8 cellular contexts compared by ENCODE assay signal in the genomic region with DNA sequence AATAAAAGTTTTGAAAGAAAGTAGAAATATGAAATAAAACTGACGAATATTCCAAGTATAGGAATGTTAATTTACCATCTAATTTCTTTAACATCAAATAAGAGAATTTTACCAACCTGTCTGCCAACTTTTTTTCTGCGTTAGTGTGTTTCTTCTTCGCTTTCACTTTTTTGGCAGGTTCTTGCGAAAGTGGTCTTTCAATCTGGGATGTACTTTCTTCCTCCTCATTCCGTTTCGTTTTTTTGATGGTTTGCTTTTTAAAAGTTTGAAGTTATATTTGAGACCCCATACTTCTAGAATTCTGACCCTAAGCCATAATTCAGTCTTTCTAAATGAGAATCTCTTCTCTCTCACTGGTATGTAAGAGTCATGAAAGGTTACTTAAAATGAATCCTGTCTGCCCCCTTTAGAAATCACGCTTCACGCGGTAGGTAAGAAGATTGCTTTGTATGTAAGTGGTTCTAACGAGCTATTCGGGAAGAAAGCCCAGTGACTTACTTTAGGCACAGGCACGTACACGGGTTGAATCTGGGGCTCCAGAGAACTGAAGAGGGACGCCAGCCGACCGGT. TPM values are rescaled to one million over a fixed set of nuclear protein-coding genes. Genes with fewer than 3 reads are reported as not detected.
A peak's percentile ranks its signal among the peaks of the same experiment; 100 is the strongest.
DNase-seq lines count a peak whose midpoint lies in the region; ATAC-seq and TF ChIP-seq lines count a peak whose summit lies in the region.

No MANE protein-coding gene starts in this region.

- no peaks in the 10 kb centered on the region for H3K27me3 ChIP-seq in gastroesophageal sphincter

- TF ChIP-seq POLR2A in gastroesophageal sphincter (IDR thresholded peaks at IDR 0.05), result no peak

- H3K9me3 ChIP-seq in gastroesophageal sphincter, result no peaks in the 10 kb centered on the region

- peaks cover 0 to 40% of the 10 kb centered on the region in 2 donors for H3K36me3 ChIP-seq in gastroesophageal sphincter

- DNase-seq in GM04504 (ENCODE audit: low read depth) (peak; percentile 24), HuH-7.5 (ENCODE audit: low spot score) (peak; percentile 20), WTC11 (ENCODE audit: low spot score) (no peak), putamen (ENCODE audit: low spot score) (peak; percentile 34)
- DNase-seq in stimulated activated CD4-positive, alpha-beta T cell treated with anti-CD3 and anti-CD28 coated beads, Interleukin-1b, Interleukin-23, amount 100 ng/mL, for 48 hours, result no peak
- no peak for DNase-seq in effector CD8-positive, alpha-beta T cell (lab: John Stamatoyannopoulos, UW)

- H3K27ac ChIP-seq in gastroesophageal sphincter, result peak overlapping the region; percentile 67 to 93 (median 91)

- H3K9me3 Mint-ChIP-seq in WTC11, result no peaks in the 10 kb centered on the region

- H3K4me3 Mint-ChIP-seq in WTC11, result peak overlapping the region; percentile 94

- no peak for TF ChIP-seq EP300 in gastroesophageal sphincter (IDR thresholded peaks at IDR 0.05)

- WGBS in gastroesophageal sphincter (ENCODE audit: low coverage in 1 of 2), 2 donors, result 5 to 7% methylated on average over 11 of the region's 16 CpGs

- TF ChIP-seq CTCF in WTC11 (IDR thresholded peaks at IDR 0.05) (no peak), gastroesophageal sphincter (IDR thresholded peaks at IDR 0.05) (no peak)

- H3K27me3 Mint-ChIP-seq in WTC11 (ENCODE audit: low read depth), result no peaks in the 10 kb centered on the region

- H3K4me1 ChIP-seq in gastroesophageal sphincter, result peaks cover 0 to 50% (median 3%) of the 10 kb centered on the region in 3 donors

- H3K4me3 ChIP-seq in gastroesophageal sphincter, result peak overlapping the region; percentile 51 to 75

- CTCF ChIA-PET in WTC11 (lab: Charles Lee), result interaction anchor here (1.1 to 1.3 kb wide), 2 partner anchors 32 to 257 kb away, joined by 3 to 6 read pairs; a partner anchor contains a TSS

- H3K4me1 Mint-ChIP-seq in WTC11, result peaks cover 12% of the 10 kb centered on the region

- H3K27ac Mint-ChIP-seq in WTC11, result peak overlapping the region; percentile 97

- peaks cover 7% of the 10 kb centered on the region for H3K36me3 Mint-ChIP-seq in WTC11

- POLR2A ChIA-PET in WTC11 (lab: Charles Lee), result interaction anchor here (0.9 to 1.4 kb wide), 5 partner anchors 32 to 264 kb away, joined by 3 to 7 read pairs (median 4); a partner anchor contains a TSS

- ATAC-seq in GM21390 (IDR thresholded peaks at IDR 0.05; ENCODE audit: unreplicated experiment) (peak; percentile 41), WTC11 (peak; percentile 12), gastroesophageal sphincter (no peak)

TF ChIP-seq in WTC11, 78 proteins besides CTCF, POLR2A, EP300 and RAD21:
- TF ChIP-seq ZNF121 (CRISPR knock-in tag; IDR thresholded peaks at IDR 0.05) (no peak), SP1 (CRISPR knock-in tag; conservative IDR thresholded peaks at IDR 0.05) (no peak), ELF4 (CRISPR knock-in tag; IDR thresholded peaks at IDR 0.05; ENCODE audit: low read depth) (no peak), ZNF317 (CRISPR knock-in tag; IDR thresholded peaks at IDR 0.05; ENCODE audit: borderline replicate concordance, low read depth) (no peak), KAT7 (CRISPR knock-in tag; IDR thresholded peaks at IDR 0.05; ENCODE audit: borderline replicate concordance) (no peak), NR3C1 (CRISPR knock-in tag; conservative IDR thresholded peaks at IDR 0.05; ENCODE audit: low read depth) (no peak), PRRX2 (CRISPR knock-in tag; IDR thresholded peaks at IDR 0.05) (no peak)
- TF ChIP-seq, protein P1, sequence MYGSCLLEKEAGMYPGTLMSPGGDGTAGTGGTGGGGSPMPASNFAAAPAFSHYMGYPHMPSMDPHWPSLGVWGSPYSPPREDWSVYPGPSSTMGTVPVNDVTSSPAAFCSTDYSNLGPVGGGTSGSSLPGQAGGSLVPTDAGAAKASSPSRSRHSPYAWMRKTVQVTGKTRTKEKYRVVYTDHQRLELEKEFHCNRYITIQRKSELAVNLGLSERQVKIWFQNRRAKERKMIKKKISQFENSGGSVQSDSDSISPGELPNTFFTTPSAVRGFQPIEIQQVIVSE (CRISPR knock-in tag; IDR thresholded peaks at IDR 0.05; ENCODE audit: borderline replicate concordance), result no peak
- TF ChIP-seq, protein P2, sequence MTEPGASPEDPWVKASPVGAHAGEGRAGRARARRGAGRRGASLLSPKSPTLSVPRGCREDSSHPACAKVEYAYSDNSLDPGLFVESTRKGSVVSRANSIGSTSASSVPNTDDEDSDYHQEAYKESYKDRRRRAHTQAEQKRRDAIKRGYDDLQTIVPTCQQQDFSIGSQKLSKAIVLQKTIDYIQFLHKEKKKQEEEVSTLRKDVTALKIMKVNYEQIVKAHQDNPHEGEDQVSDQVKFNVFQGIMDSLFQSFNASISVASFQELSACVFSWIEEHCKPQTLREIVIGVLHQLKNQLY (CRISPR knock-in tag; IDR thresholded peaks at IDR 0.05), result no peak
- TF ChIP-seq, protein P3, sequence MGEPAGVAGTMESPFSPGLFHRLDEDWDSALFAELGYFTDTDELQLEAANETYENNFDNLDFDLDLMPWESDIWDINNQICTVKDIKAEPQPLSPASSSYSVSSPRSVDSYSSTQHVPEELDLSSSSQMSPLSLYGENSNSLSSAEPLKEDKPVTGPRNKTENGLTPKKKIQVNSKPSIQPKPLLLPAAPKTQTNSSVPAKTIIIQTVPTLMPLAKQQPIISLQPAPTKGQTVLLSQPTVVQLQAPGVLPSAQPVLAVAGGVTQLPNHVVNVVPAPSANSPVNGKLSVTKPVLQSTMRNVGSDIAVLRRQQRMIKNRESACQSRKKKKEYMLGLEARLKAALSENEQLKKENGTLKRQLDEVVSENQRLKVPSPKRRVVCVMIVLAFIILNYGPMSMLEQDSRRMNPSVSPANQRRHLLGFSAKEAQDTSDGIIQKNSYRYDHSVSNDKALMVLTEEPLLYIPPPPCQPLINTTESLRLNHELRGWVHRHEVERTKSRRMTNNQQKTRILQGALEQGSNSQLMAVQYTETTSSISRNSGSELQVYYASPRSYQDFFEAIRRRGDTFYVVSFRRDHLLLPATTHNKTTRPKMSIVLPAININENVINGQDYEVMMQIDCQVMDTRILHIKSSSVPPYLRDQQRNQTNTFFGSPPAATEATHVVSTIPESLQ (CRISPR knock-in tag; IDR thresholded peaks at IDR 0.05), result no peak

RNA-seq across cellular contexts. Expression of a gene that starts 0.6 kb away (rescaled TPM):
- 97.4 to 112 TPM (median 104 TPM) in 3 replicates for total RNA-seq in WTC11 (2021)
- 10 to 100 TPM; 42.3 to 65.2 (median 55.3) TPM for total RNA-seq in gastroesophageal sphincter

RNA-seq across cellular contexts. Expression of a gene that starts 31.8 kb away (rescaled TPM):
- 180 to 184 TPM (median 182 TPM) in 3 replicates for total RNA-seq in WTC11 (2021)
- total RNA-seq in gastroesophageal sphincter, result 100 to 1,000 TPM in 2 of 4 donors, 10 to 100 TPM in 2; 57.8 to 111 (median 99.1) TPM

Comparison
In these comparisons a context has a peak if more than half of its experiments do, and no peak if none do; other contexts are left out.
1. DNase-seq: peak in GM04504 (single experiment), HuH-7.5 (single experiment) and putamen (single experiment); none in WTC11 (single experiment), stimulated activated CD4-positive, alpha-beta T cell treated with anti-CD3 and anti-CD28 coated beads, Interleukin-1b, Interleukin-23, amount 100 ng/mL, for 48 hours (single experiment) and effector CD8-positive, alpha-beta T cell (single experiment).